9 cellular contexts compared by ENCODE assay signal in the genomic region with DNA sequence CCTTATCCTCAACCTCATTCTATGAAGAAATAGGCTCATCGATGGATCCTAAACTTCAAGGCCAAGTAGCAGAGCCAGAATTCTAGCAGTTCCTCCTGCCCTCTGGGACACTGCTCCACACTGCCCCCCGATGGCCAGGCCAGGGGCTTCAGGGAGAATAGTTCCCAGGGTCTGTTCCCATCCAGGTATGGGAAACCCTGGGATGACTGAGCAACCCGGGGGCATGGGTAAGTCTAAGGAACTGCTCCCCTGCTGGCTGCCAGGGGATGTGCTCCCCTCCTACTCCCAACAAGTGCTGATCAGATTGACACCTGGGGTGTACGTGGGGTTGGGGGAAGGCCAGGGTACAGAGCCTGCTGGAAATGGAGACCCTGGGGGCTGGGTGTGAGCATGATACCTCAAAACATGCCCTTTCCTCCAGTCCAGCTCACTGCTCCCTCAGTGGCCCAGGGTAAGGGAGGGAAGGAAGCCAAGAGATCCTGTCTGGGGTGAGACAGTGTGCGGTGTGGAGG. TPM values are rescaled to one million over a fixed set of nuclear protein-coding genes. Genes with fewer than 3 reads are reported as not detected.
A peak's percentile ranks its signal among the peaks of the same experiment; 100 is the strongest.
DNase-seq lines count a peak whose midpoint lies in the region; ATAC-seq and TF ChIP-seq lines count a peak whose summit lies in the region.
"Had no signal": no experiment of that assay in that cellular context is flagged by ENCODE, and none has a peak within 500 bp of the region (broad histone marks: within the 10 kb centered on the region; RNA-seq: fewer than 3 reads in every experiment).

No MANE protein-coding gene starts in this region.

- no peak for ATAC-seq in GM21515 (IDR thresholded peaks at IDR 0.05; ENCODE audit: unreplicated experiment)

- no peak overlapping the region for H3K4me3 ChIP-seq in esophagus muscularis mucosa

- no peak overlapping the region for H3K27ac ChIP-seq in esophagus muscularis mucosa (replicated peaks in 1 of 4)

- TF ChIP-seq POLR2A in esophagus muscularis mucosa (IDR thresholded peaks at IDR 0.05; ENCODE audit: low read depth), result no peak

- no peak for TF ChIP-seq EP300 in esophagus muscularis mucosa (IDR thresholded peaks at IDR 0.05)

- WGBS in esophagus muscularis mucosa, result 57% methylated on average over 4 of the region's 5 CpGs

- DNase-seq in SIG-M5 treated with dmso at 0.1 percent for 504 hours (lab: John Stamatoyannopoulos, UW; ENCODE audit: unreplicated experiment) (peak; percentile 48), SIG-M5 (lab: John Stamatoyannopoulos, UW) (no peak), NCI-H446 treated with DMSO at 0.1 percent for 48 hours (lab: John Stamatoyannopoulos, UW) (peak; percentile 29), esophagus muscularis mucosa (ENCODE audit: extremely low spot score) (no peak), nephron progenitor cell (peak; percentile 76), NCI-H2029 treated with DMSO at 0.1 percent for 48 hours (lab: John Stamatoyannopoulos, UW) (no peak)
- peak; percentile 79 for DNase-seq in activated CD8-positive, alpha-beta memory T cell treated with anti-CD3 and anti-CD28 coated beads for 24 hours

- no peaks in the 10 kb centered on the region for H3K36me3 Mint-ChIP-seq in nephron progenitor cell (ENCODE audit: low read depth)

- H3K27ac Mint-ChIP-seq in nephron progenitor cell, result peak overlapping the region; percentile 40
- H3K27ac Mint-ChIP-seq: dendritic cell treated with granulocyte-macrophage colony-stimulating factor and Interleukin-4, amounts not matched to agents 40 ng/mL and 50 ng/mL, for 4 days had no signal

- peaks cover 4 to 49% (median 46%) of the 10 kb centered on the region in 4 donors for H3K36me3 ChIP-seq in esophagus muscularis mucosa

- H3K4me1 ChIP-seq in esophagus muscularis mucosa, result peaks cover 0 to 10% (median 4%) of the 10 kb centered on the region in 4 donors

- no peaks in the 10 kb centered on the region for H3K9me3 Mint-ChIP-seq in nephron progenitor cell
- H3K9me3 Mint-ChIP-seq: dendritic cell treated with granulocyte-macrophage colony-stimulating factor and Interleukin-4, amounts not matched to agents 40 ng/mL and 50 ng/mL, for 4 days had no signal

- H3K27me3 Mint-ChIP-seq in nephron progenitor cell (ENCODE audit: low read depth, poor library complexity), result peaks cover 22% of the 10 kb centered on the region

- H3K9me3 ChIP-seq in esophagus muscularis mucosa, result no peaks in the 10 kb centered on the region

- no peak overlapping the region for H3K4me3 Mint-ChIP-seq in nephron progenitor cell
- H3K4me3 Mint-ChIP-seq: dendritic cell treated with granulocyte-macrophage colony-stimulating factor and Interleukin-4, amounts not matched to agents 40 ng/mL and 50 ng/mL, for 4 days had no signal

- H3K27me3 ChIP-seq in esophagus muscularis mucosa, result no peaks in the 10 kb centered on the region

- TF ChIP-seq CTCF in esophagus muscularis mucosa (IDR thresholded peaks at IDR 0.05), result peak; percentile 60 to 78 (median 65)
- TF ChIP-seq CTCF in nephron progenitor cell (IDR thresholded peaks at IDR 0.05), result peak; percentile 72

- peaks cover 51% of the 10 kb centered on the region for H3K4me1 Mint-ChIP-seq in nephron progenitor cell

- intact Hi-C loops in esophagus muscularis mucosa (cut with DNase I), result no loop called here

RNA-seq across cellular contexts. Expression of gene ULK3, which starts 7.6 kb away (rescaled TPM):
- total RNA-seq in esophagus muscularis mucosa, result 10 to 100 TPM; 24.5 to 49.2 (median 35.4) TPM

RNA-seq across cellular contexts. Expression of gene CPLX3, which starts 8.9 kb away (rescaled TPM):
- total RNA-seq in esophagus muscularis mucosa, result under 1 TPM in 1 of 4 donors, not detected in 3; 0.33 TPM

RNA-seq across cellular contexts. Expression of gene LMAN1L, which starts 22.7 kb away (rescaled TPM):
- under 1 TPM in 1 of 4 donors, not detected in 3; 0.66 TPM for total RNA-seq in esophagus muscularis mucosa

RNA-seq across cellular contexts. Expression of gene SCAMP2, which starts 37.8 kb away (rescaled TPM):
- total RNA-seq in esophagus muscularis mucosa, result 100 to 1,000 TPM in 2 of 4 donors, 10 to 100 TPM in 2; 57.3 to 125 (median 94.9) TPM

RNA-seq across cellular contexts. Expression of gene CSK, which starts 53.5 kb away (rescaled TPM):
- 10 to 100 TPM; 14.0 to 28.7 (median 21.9) TPM for total RNA-seq in esophagus muscularis mucosa

Comparison
In these comparisons a context has a peak if more than half of its experiments do, and no peak if none do; other contexts are left out.
1. DNase-seq: peak in SIG-M5 treated with dmso at 0.1 percent for 504 hours (single experiment), NCI-H446 treated with DMSO at 0.1 percent for 48 hours (single experiment), activated CD8-positive, alpha-beta memory T cell treated with anti-CD3 and anti-CD28 coated beads for 24 hours (single experiment) and nephron progenitor cell (single experiment); none in SIG-M5 (single experiment), esophagus muscularis mucosa (single experiment) and NCI-H2029 treated with DMSO at 0.1 percent for 48 hours (single experiment).